8 cellular contexts compared by ENCODE assay signal in the genomic region with DNA sequence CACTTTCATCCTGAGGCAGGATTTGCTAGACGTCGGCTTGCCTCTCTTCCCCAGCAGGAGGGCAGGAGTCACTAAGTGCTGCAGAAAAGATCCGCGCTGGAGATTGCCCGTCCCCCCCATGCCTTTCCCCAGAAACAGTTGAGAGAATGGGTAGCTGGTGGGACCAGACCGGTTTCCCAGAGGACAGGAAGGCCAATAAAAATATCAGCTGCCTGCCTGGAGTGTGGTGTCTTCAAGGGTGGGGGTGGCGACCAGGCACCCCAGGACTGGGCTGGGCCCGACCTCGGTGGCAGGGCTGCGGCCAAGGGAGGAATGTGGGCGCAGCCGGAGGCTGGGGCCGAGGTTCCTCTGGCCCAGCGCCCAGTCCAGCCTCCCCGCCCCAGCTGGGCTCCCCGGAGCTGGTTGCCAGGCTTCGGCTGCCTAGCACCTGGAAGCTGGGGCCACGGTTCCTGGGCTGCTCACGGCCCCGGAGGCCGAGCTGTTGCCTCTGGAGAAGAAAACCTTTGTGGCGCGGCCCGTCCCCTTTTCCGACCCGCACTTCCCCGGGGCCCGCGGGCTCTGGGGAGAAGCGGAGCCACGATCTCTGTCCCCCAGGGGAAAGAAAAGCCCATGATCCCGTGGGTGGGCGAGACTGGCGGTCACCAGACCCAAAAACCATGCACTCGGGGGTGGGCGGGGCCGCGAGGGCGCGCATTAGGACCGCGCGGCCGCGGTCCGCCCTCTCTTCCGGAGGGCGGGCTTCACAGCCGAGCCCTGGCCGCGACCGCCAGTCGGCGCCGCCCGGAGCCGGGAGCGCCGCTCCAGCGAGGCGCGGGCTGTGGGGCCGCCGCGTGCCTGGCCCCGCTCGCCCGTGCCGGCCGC. TPM values are rescaled to one million over a fixed set of nuclear protein-coding genes. Genes with fewer than 3 reads are reported as not detected.
A peak's percentile ranks its signal among the peaks of the same experiment; 100 is the strongest.
DNase-seq lines count a peak whose midpoint lies in the region; ATAC-seq and TF ChIP-seq lines count a peak whose summit lies in the region.

A gene with protein sequence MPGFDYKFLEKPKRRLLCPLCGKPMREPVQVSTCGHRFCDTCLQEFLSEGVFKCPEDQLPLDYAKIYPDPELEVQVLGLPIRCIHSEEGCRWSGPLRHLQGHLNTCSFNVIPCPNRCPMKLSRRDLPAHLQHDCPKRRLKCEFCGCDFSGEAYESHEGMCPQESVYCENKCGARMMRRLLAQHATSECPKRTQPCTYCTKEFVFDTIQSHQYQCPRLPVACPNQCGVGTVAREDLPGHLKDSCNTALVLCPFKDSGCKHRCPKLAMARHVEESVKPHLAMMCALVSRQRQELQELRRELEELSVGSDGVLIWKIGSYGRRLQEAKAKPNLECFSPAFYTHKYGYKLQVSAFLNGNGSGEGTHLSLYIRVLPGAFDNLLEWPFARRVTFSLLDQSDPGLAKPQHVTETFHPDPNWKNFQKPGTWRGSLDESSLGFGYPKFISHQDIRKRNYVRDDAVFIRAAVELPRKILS (plus strand): TSS at position 769 of the 861 bp plus-strand sequence. CDS start 102 bp downstream, outside the sequence.

- DNase-seq in NCI-H774 (lab: John Stamatoyannopoulos, UW) (peak; percentile 83), lower lobe of right lung (peak; percentile 89)
- DNase-seq in activated CD8-positive, alpha-beta T cell treated with anti-CD3 and anti-CD28 coated beads for 36 hours, result peak; percentile 90
- peak; percentile 65 for DNase-seq in effector CD4-positive, alpha-beta T cell
- DNase-seq in stimulated activated CD4-positive, alpha-beta T cell treated with anti-CD3 and anti-CD28 coated beads, TNF-alpha, amount 100 ng/mL, for 48 hours (ENCODE audit: low read depth in 3 of 3), result peak; percentile 51 to 80 (median 56)

- peaks cover 2% of the 10 kb centered on the region for H3K9me3 Mint-ChIP-seq in activated CD8-positive, alpha-beta T cell treated with anti-CD3 and anti-CD28 coated beads for 36 hours

- peak within 1 kb of the TSS; percentile 74 for H3K4me3 ChIP-seq in lower lobe of right lung

- H3K4me1 ChIP-seq in lower lobe of right lung, result peaks cover 65% of the 10 kb centered on the region

- H3K27ac ChIP-seq in C4-2B, result peak within 1 kb of the TSS; percentile 96
- H3K27ac ChIP-seq in lower lobe of right lung, result peak within 1 kb of the TSS; percentile 94

- POLR2A ChIA-PET in activated CD8-positive, alpha-beta T cell treated with anti-CD3 and anti-CD28 coated beads for 36 hours (lab: Charles Lee), result interaction anchor here (0.9 to 20.7 kb wide), 4 partner anchors 9 to 33 kb away, joined by 3 to 480 read pairs (median 6); a partner anchor contains a TSS

- peaks cover 43% of the 10 kb centered on the region for H3K4me1 Mint-ChIP-seq in activated CD8-positive, alpha-beta T cell treated with anti-CD3 and anti-CD28 coated beads for 36 hours (ENCODE audit: low read depth)

- H3K27me3 ChIP-seq in lower lobe of right lung (ENCODE audit: low read depth), result no peaks in the 10 kb centered on the region

- H3K36me3 ChIP-seq in lower lobe of right lung, result peaks cover 16% of the 10 kb centered on the region

- peaks cover 46% of the 10 kb centered on the region for H3K36me3 Mint-ChIP-seq in activated CD8-positive, alpha-beta T cell treated with anti-CD3 and anti-CD28 coated beads for 36 hours (ENCODE audit: low read depth)

- no peaks in the 10 kb centered on the region for H3K9me3 ChIP-seq in lower lobe of right lung

- intact Hi-C loops in activated CD8-positive, alpha-beta T cell treated with anti-CD3 and anti-CD28 coated beads for 36 hours (cut with micrococcal nuclease), result no loop called here
- intact Hi-C loops in lower lobe of right lung (cut with DNase I), result no loop called here

- no peaks in the 10 kb centered on the region for H3K27me3 Mint-ChIP-seq in activated CD8-positive, alpha-beta T cell treated with anti-CD3 and anti-CD28 coated beads for 36 hours

- CTCF ChIA-PET in activated CD8-positive, alpha-beta T cell treated with anti-CD3 and anti-CD28 coated beads for 36 hours (lab: Charles Lee), result interaction anchor here (0.8 to 17.1 kb wide), 4 partner anchors 8 to 20 kb away, joined by 3 to 609 read pairs (median 20); a partner anchor contains a TSS

- H3K27ac Mint-ChIP-seq in activated CD8-positive, alpha-beta T cell treated with anti-CD3 and anti-CD28 coated beads for 36 hours, result peak within 1 kb of the TSS; percentile 90

- TF ChIP-seq CTCF in C4-2B (conservative IDR thresholded peaks at IDR 0.05), result no peak; the same call in 1 of the 2 replicates
- no peak for TF ChIP-seq CTCF in activated CD8-positive, alpha-beta T cell treated with anti-CD3 and anti-CD28 coated beads for 36 hours (IDR thresholded peaks at IDR 0.05)
- TF ChIP-seq CTCF in lower lobe of right lung (IDR thresholded peaks at IDR 0.05), result peak; percentile 17

- peak within 1 kb of the TSS; percentile 91 for H3K4me3 Mint-ChIP-seq in activated CD8-positive, alpha-beta T cell treated with anti-CD3 and anti-CD28 coated beads for 36 hours

- ATAC-seq in GM19351 (IDR thresholded peaks at IDR 0.05; ENCODE audit: unreplicated experiment) (peak; percentile 74), HG03460 (IDR thresholded peaks at IDR 0.05; ENCODE audit: unreplicated experiment) (peak; percentile 49), lower lobe of right lung (peak; percentile 85)
- ATAC-seq in activated CD8-positive, alpha-beta T cell treated with anti-CD3 and anti-CD28 coated beads for 36 hours, result peak; percentile 87

RNA-seq across cellular contexts. Expression of the gene that starts here (rescaled TPM):
- total RNA-seq in activated CD8-positive, alpha-beta T cell treated with anti-CD3 and anti-CD28 coated beads for 36 hours, result 100 to 1,000 TPM; 140 to 151 TPM
- total RNA-seq in lower lobe of right lung, result 52.8 TPM

Comparison
In these comparisons a context has a peak if more than half of its experiments do, and no peak if none do; other contexts are left out.
1. Peak in every context shown above with its lines: DNase-seq, ATAC-seq, H3K4me3 ChIP-seq and H3K27ac ChIP-seq.